ENCODE assay signal across 1 cellular context in the genomic region with DNA sequence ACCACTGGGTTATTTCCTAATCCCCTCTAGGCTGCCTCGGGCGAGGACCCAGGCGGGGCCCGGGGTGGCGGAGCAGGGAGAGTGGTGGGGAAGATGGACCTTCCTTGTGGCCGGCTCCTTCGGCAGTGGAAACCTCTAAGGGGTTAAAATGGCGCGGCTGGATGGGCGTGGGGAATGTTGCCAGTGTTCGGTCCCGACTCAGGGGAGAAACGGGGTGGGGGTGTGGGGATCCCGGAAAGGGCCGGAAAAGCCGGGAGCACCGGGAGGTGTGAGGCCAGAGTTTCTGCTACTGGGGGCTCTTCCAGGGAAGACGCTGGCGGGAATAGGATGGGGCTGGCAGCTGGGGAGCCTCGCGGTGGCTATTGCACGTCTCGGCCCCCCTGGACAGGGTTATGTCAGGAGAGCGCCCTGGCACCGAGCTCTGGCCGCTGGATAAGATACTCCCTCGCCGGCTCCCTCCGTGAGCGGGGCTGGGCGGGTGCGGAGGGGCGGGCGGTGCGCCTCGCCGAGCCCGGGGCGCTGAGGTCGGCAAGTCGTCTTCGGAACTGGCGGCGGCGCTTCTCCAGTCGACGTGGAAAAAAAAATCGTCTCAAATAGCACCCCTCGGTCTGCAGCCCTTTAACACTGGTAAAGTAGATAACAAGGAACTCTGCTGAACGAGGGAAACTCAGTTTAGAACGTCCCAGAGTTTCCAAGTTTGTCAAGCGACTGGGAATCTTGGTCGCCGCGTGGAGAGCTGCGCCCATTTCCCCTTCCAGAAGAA.
TF ChIP-seq lines count a peak whose summit lies in the region.

No MANE protein-coding gene starts in this region.

TF ChIP-seq in SK-N-SH, 30 proteins besides CTCF, POLR2A, EP300 and RAD21 (continued from another document):
- 0 out of 2 replicates have a peak, but pooled peaks have one; percentile 35 for TF ChIP-seq YY1 (IDR thresholded peaks at IDR 0.05; ENCODE audit: low read depth)
